8 cellular contexts compared by ENCODE assay signal in genomic region chr11:9757809-9758675, GRCh38.
DNase-seq lines count a peak whose midpoint lies in the region; ATAC-seq and TF ChIP-seq lines count a peak whose summit lies in the region.

No MANE protein-coding gene starts in this region.

- peak overlapping the region; percentile 83 for H3K4me3 ChIP-seq in CD8-positive, alpha-beta memory T cell (ENCODE audit: low read length)
- H3K4me3 ChIP-seq in HL-60 (replicated peaks; ENCODE audit: insufficient read depth, low read length) (peak overlapping the region; percentile 56), NT2/D1 (ENCODE audit: insufficient read length, low read depth) (peak overlapping the region; percentile 74), mononuclear cell (ENCODE audit: low read length) (peak overlapping the region; percentile 68)

- no peaks in the 10 kb centered on the region for H3K36me3 ChIP-seq in CD8-positive, alpha-beta memory T cell (ENCODE audit: insufficient read depth, low read length)
- H3K36me3 ChIP-seq in NT2/D1 (ENCODE audit: insufficient read depth, insufficient read length, low read length), result no peaks in the 10 kb centered on the region

- H3K9ac ChIP-seq in NT2/D1 (ENCODE audit: insufficient read length, low read depth), result peak overlapping the region; percentile 98

- ATAC-seq in GM19452 (IDR thresholded peaks at IDR 0.05; ENCODE audit: unreplicated experiment), result peak; percentile 56

- CTCF ChIA-PET in CD8-positive, alpha-beta memory T cell (lab: Charles Lee), result interaction anchor here (0.6 to 3.6 kb wide), 26 partner anchors 9 to 565 kb away, joined by 3 to 61 read pairs (median 3); partner anchors contain the start of gene ADM

- peak overlapping the region; percentile 51 for H3K27ac ChIP-seq in CD8-positive, alpha-beta memory T cell (ENCODE audit: low read depth, low read length)
- H3K27ac ChIP-seq in HL-60 (replicated peaks), result peak overlapping the region; percentile 95

- H3K27me3 ChIP-seq in CD8-positive, alpha-beta memory T cell (ENCODE audit: insufficient read depth, low read length, poor library complexity, severe bottlenecking), result no peaks in the 10 kb centered on the region
- no peaks in the 10 kb centered on the region for H3K27me3 ChIP-seq in HL-60 (ENCODE audit: insufficient read depth, poor library complexity, severe bottlenecking)
- no peaks in the 10 kb centered on the region for H3K27me3 ChIP-seq in NT2/D1 (ENCODE audit: insufficient read depth, insufficient read length)
- no peaks in the 10 kb centered on the region for H3K27me3 ChIP-seq in mononuclear cell (ENCODE audit: insufficient read depth, low read length)

- no peaks in the 10 kb centered on the region for H3K9me3 ChIP-seq in CD8-positive, alpha-beta memory T cell (ENCODE audit: low read length)
- no peaks in the 10 kb centered on the region for H3K9me3 ChIP-seq in NT2/D1 (ENCODE audit: insufficient read depth, low read length)
- no peaks in the 10 kb centered on the region for H3K9me3 ChIP-seq in mononuclear cell (ENCODE audit: low read depth, low read length)

- POLR2A ChIA-PET in CD8-positive, alpha-beta memory T cell (lab: Charles Lee), result interaction anchor here (0.6 kb wide), 1 partner anchor 546 kb away, joined by 3 read pairs; the partner anchor contains the start of gene ADM

- no peaks in the 10 kb centered on the region for H3K36me3 Mint-ChIP-seq in CD8-positive, alpha-beta memory T cell

- H3K9me3 Mint-ChIP-seq in CD8-positive, alpha-beta memory T cell, result no peaks in the 10 kb centered on the region

- peak; percentile 36 for TF ChIP-seq CTCF in HL-60 (IDR thresholded peaks at IDR 0.05; ENCODE audit: insufficient read depth, low read length)

- peaks cover 14% of the 10 kb centered on the region for H3K4me1 ChIP-seq in CD8-positive, alpha-beta memory T cell (ENCODE audit: insufficient read depth, low read length)
- H3K4me1 ChIP-seq in NT2/D1 (ENCODE audit: insufficient read depth, insufficient read length) (peaks cover 23% of the 10 kb centered on the region), mononuclear cell (ENCODE audit: insufficient read depth, low read length) (peaks cover 42% of the 10 kb centered on the region)

- peak overlapping the region; percentile 80 to 90 (median 85) for H3K4me3 Mint-ChIP-seq in CD8-positive, alpha-beta memory T cell

- H3K27ac Mint-ChIP-seq in CD8-positive, alpha-beta memory T cell, result peak overlapping the region; percentile 65 to 94 (median 89)

- DNase-seq in CD8-positive, alpha-beta memory T cell, result peak; percentile 89 to 94 (median 91)
- DNase-seq in HL-60 (ENCODE audit: low read depth in 1 of 2, low spot score in 1 of 2) (peak; percentile 76 to 92), NT2/D1 (ENCODE audit: low read depth, low spot score) (peak; percentile 57), epidermal melanocyte (ENCODE audit: insufficient read length, low spot score) (peak; percentile 86)
- peak; percentile 98 for DNase-seq in activated CD8-positive, alpha-beta memory T cell treated with anti-CD3 and anti-CD28 coated beads, Interleukin-2, amount 50 U/mL, for 48 hours
- peak; percentile 91 for DNase-seq in stimulated activated CD8-positive, alpha-beta memory T cell treated with anti-CD3 and anti-CD28 coated beads, Interleukin-4, amount 100 ng/mL, for 24 hours (ENCODE audit: low read depth)

- peaks cover 19 to 30% (median 24%) of the 10 kb centered on the region in 3 donors for H3K4me1 Mint-ChIP-seq in CD8-positive, alpha-beta memory T cell

- peaks cover 0 to 2% of the 10 kb centered on the region in 2 donors for H3K27me3 Mint-ChIP-seq in CD8-positive, alpha-beta memory T cell

Comparison
In these comparisons a context has a peak if more than half of its experiments do, and no peak if none do; other contexts are left out.
1. Peak in every context shown above with its lines: DNase-seq, ATAC-seq, H3K4me3 ChIP-seq and H3K27ac ChIP-seq.